ENCODE assay signal across 1 cellular context in genomic region chr12:114684098-114684869, GRCh38.
TF ChIP-seq lines count a peak whose summit lies in the region.

TSS of gene TBX3 (minus strand) at chr12:114684175. CDS start at chr12:114683200, 975 bp downstream.

TF ChIP-seq in SK-N-SH treated with all-trans-retinoic acid at 6 μM for 48 hours, 23 proteins besides CTCF, POLR2A, EP300 and RAD21 (continued from another document):
- TF ChIP-seq CSRNP3 (CRISPR knock-in tag; IDR thresholded peaks at IDR 0.05) (no peak), CSDC2 (CRISPR knock-in tag; IDR thresholded peaks at IDR 0.05) (no peak)
